In genomic region chr6:34890526-34890910, GRCh38 we compare ENCODE assay signal across 8 cellular contexts. TPM values are rescaled to one million over a fixed set of nuclear protein-coding genes. Genes with fewer than 3 reads are reported as not detected.
DNase-seq lines count a peak whose midpoint lies in the region; ATAC-seq and TF ChIP-seq lines count a peak whose summit lies in the region.

No MANE protein-coding gene starts in this region.

- H3K27ac ChIP-seq in Peyer's patch (peak overlapping the region in 2 of 4 donors; percentile 87 to 91), psoas muscle (no peak overlapping the region)

- H3K9me3 ChIP-seq in Peyer's patch (no peaks in the 10 kb centered on the region), psoas muscle (no peaks in the 10 kb centered on the region)

- H3K4me3 ChIP-seq in GM12865 (ENCODE audit: low read depth, low read length): peak overlapping the region; percentile 12; the same call in 1 of the 2 replicates
- H3K4me3 ChIP-seq in Peyer's patch: peak overlapping the region; percentile 83 to 98 (median 88)
- H3K4me3 ChIP-seq in psoas muscle: peak overlapping the region; percentile 79

- 44 to 51% (median 49%) methylated on average over 7 of the region's 7 CpGs for WGBS in psoas muscle, 3 donors

- DNase-seq in GM12865 (ENCODE audit: low read depth) (no peak), Peyer's patch (no peak), erythroblast (lab: John Stamatoyannopoulos, UW) (peak; percentile 12 to 23), psoas muscle (no peak), amygdala (lab: John Stamatoyannopoulos, UW) (no peak)
- no peak for DNase-seq in stimulated activated naive CD4-positive, alpha-beta T cell (lab: John Stamatoyannopoulos, UW)

- ATAC-seq in psoas muscle: no peak
- no peak for ATAC-seq in GM18909 (IDR thresholded peaks at IDR 0.05; ENCODE audit: poor library complexity, unreplicated experiment)
- no peak for ATAC-seq in HG02852 (IDR thresholded peaks at IDR 0.05; ENCODE audit: unreplicated experiment)

- H3K27me3 ChIP-seq in Peyer's patch (no peaks in the 10 kb centered on the region), psoas muscle (ENCODE audit: insufficient read depth in 3 of 3, low read length in 2 of 3) (no peaks in the 10 kb centered on the region)

- no peak for TF ChIP-seq POLR2A in Peyer's patch (IDR thresholded peaks at IDR 0.05)
- no peak for TF ChIP-seq POLR2A in erythroblast (IDR thresholded peaks at IDR 0.05; ENCODE audit: low read length)

- intact Hi-C loops in psoas muscle (cut with DNase I): no loop called here

- H3K4me1 ChIP-seq in Peyer's patch: peaks cover 0 to 31% (median 8%) of the 10 kb centered on the region in 4 donors
- peaks cover 15% of the 10 kb centered on the region for H3K4me1 ChIP-seq in psoas muscle

- H3K36me3 ChIP-seq in Peyer's patch (no peaks in the 10 kb centered on the region), psoas muscle (ENCODE audit: insufficient read depth in 1 of 2, low read depth in 1 of 2) (peaks cover 0 to 2% of the 10 kb centered on the region in 2 donors)

- no peak for TF ChIP-seq CTCF in GM12865 (IDR thresholded peaks at IDR 0.05; ENCODE audit: insufficient read depth, low read depth, low read length, missing control alignments)
- no peak for TF ChIP-seq CTCF in Peyer's patch (IDR thresholded peaks at IDR 0.05)
- TF ChIP-seq CTCF in psoas muscle (IDR thresholded peaks at IDR 0.05): no peak

RNA-seq across cellular contexts. Expression of gene ANKS1A, which starts 1.5 kb away (rescaled TPM):
- total RNA-seq in Peyer's patch: 10 to 100 TPM; 24.3 to 42.1 (median 31.9) TPM
- total RNA-seq in psoas muscle: 10 to 100 TPM in 1 of 4 donors, 1 to 10 TPM in 3; 6.1 to 12.4 (median 7.7) TPM
- polyA plus RNA-seq in psoas muscle: 1 to 10 TPM; 3.9 to 5.7 (median 5.6) TPM

RNA-seq across cellular contexts. Expression of gene TAF11, which starts 2.7 kb away (rescaled TPM):
- total RNA-seq in Peyer's patch: 10 to 100 TPM; 22.1 to 30.5 (median 25.4) TPM
- 10 to 100 TPM; 17.4 to 25.8 (median 23.1) TPM for total RNA-seq in psoas muscle
- polyA plus RNA-seq in psoas muscle: 10 to 100 TPM; 31.8 to 71.8 (median 60.9) TPM

Comparison
In these comparisons a context has a peak if more than half of its experiments do, and no peak if none do; other contexts are left out.
1. DNase-seq: peak in erythroblast (2 of 2); none in GM12865 (single experiment), Peyer's patch (0 of 3), psoas muscle (0 of 2), amygdala (0 of 56) and stimulated activated naive CD4-positive, alpha-beta T cell (0 of 6).
2. H3K4me3 ChIP-seq: peak in every context shown above with its lines; median percentile 88 in Peyer's patch; 79 in psoas muscle; 12 in GM12865.